Comparison of ENCODE assay signal across 25 cellular contexts in genomic region chr11:80726236-80726635, GRCh38.
"Had no signal": no experiment of that assay in that cellular context is flagged by ENCODE, and none has a peak within 500 bp of the region (broad histone marks: within the 10 kb centered on the region; RNA-seq: fewer than 3 reads in every experiment).

No MANE protein-coding gene starts in this region.

- H3K4me3 ChIP-seq: MG63 had no signal

- H3K4me2 ChIP-seq: SK-N-SH had no signal

- FAIRE-seq: HepG2, RCC 7860 had no signal

- H3K9me3 ChIP-seq: MG63, SK-N-SH had no signal

- DNase-seq: IMR-90, Karpas-422, KG1, MG63, NCI-H1092, NCI-H1105 treated with DMSO at 0.1 percent for 48 hours, NCI-H1417 treated with DMSO at 0.1 percent for 48 hours, NCI-H146, NCI-H187, NCI-H2029, NCI-H2081 treated with DMSO at 0.1 percent for 48 hours, NCI-H2171, NCI-H226, NCI-H446, NCI-H510A, NCI-H524 treated with DMSO at 0.1 percent for 48 hours, NCI-H69, NCI-H774, RPMI8226, SHP77, SK-N-SH, SW 1271, T-cell had no signal

- H3K9ac ChIP-seq: SK-N-SH had no signal

- H3K36me3 ChIP-seq: MG63 had no signal

- ATAC-seq: HepG2, T-cell had no signal

- H3K27me3 ChIP-seq: MG63 had no signal
